9 cellular contexts compared by ENCODE assay signal in genomic region chr9:21357479-21358290, GRCh38. TPM values are rescaled to one million over a fixed set of nuclear protein-coding genes. Genes with fewer than 3 reads are reported as not detected.
A peak's percentile ranks its signal among the peaks of the same experiment; 100 is the strongest.
DNase-seq lines count a peak whose midpoint lies in the region; ATAC-seq and TF ChIP-seq lines count a peak whose summit lies in the region.
"Had no signal": no experiment of that assay in that cellular context is flagged by ENCODE, and none has a peak within 500 bp of the region (broad histone marks: within the 10 kb centered on the region; RNA-seq: fewer than 3 reads in every experiment).

No MANE protein-coding gene starts in this region.

- H3K4me3 ChIP-seq in astrocyte of the spinal cord (ENCODE audit: low read depth, low read length) (no peak overlapping the region), suprapubic skin (no peak overlapping the region), gastroesophageal sphincter (no peak overlapping the region), psoas muscle (no peak overlapping the region), ascending aorta (no peak overlapping the region)

- no peak overlapping the region for H3K27ac ChIP-seq in suprapubic skin
- no peak overlapping the region for H3K27ac ChIP-seq in gastroesophageal sphincter
- H3K27ac ChIP-seq in psoas muscle: no peak overlapping the region
- H3K27ac ChIP-seq in ascending aorta: no peak overlapping the region

- no peaks in the 10 kb centered on the region for H3K36me3 ChIP-seq in suprapubic skin
- H3K36me3 ChIP-seq in gastroesophageal sphincter: no peaks in the 10 kb centered on the region
- H3K36me3 ChIP-seq in psoas muscle (ENCODE audit: insufficient read depth in 1 of 2, low read depth in 1 of 2): no peaks in the 10 kb centered on the region
- no peaks in the 10 kb centered on the region for H3K36me3 ChIP-seq in ascending aorta

- H3K27me3 ChIP-seq in suprapubic skin (no peaks in the 10 kb centered on the region), gastroesophageal sphincter (no peaks in the 10 kb centered on the region), psoas muscle (ENCODE audit: insufficient read depth in 3 of 3, low read length in 2 of 3) (no peaks in the 10 kb centered on the region), ascending aorta (no peaks in the 10 kb centered on the region)

- no peak for TF ChIP-seq CTCF in astrocyte of the spinal cord (IDR thresholded peaks at IDR 0.05; ENCODE audit: low read depth, low read length)
- TF ChIP-seq CTCF in suprapubic skin (IDR thresholded peaks at IDR 0.05): no peak
- no peak for TF ChIP-seq CTCF in gastroesophageal sphincter (IDR thresholded peaks at IDR 0.05)
- no peak for TF ChIP-seq CTCF in psoas muscle (IDR thresholded peaks at IDR 0.05)
- TF ChIP-seq CTCF in ascending aorta (IDR thresholded peaks at IDR 0.05): no peak

- TF ChIP-seq EP300 in suprapubic skin (IDR thresholded peaks at IDR 0.05) (no peak), gastroesophageal sphincter (IDR thresholded peaks at IDR 0.05) (no peak)

- ATAC-seq in GM19438 (IDR thresholded peaks at IDR 0.05; ENCODE audit: low read depth, unreplicated experiment) (peak; percentile 75), HG03175 (IDR thresholded peaks at IDR 0.05; ENCODE audit: unreplicated experiment) (peak; percentile 88), gastroesophageal sphincter (no peak), psoas muscle (no peak)

- 53% methylated on average over 7 of the region's 7 CpGs for WGBS in suprapubic skin
- WGBS in gastroesophageal sphincter (ENCODE audit: low coverage in 1 of 2), 2 donors: 50 to 51% methylated on average over 7 of the region's 7 CpGs
- WGBS in psoas muscle, 3 donors: 39 to 51% (median 46%) methylated on average over 7 of the region's 7 CpGs

- no peaks in the 10 kb centered on the region for H3K9me3 ChIP-seq in suprapubic skin
- no peaks in the 10 kb centered on the region for H3K9me3 ChIP-seq in gastroesophageal sphincter
- no peaks in the 10 kb centered on the region for H3K9me3 ChIP-seq in psoas muscle
- no peaks in the 10 kb centered on the region for H3K9me3 ChIP-seq in ascending aorta

- in situ Hi-C loops in astrocyte of the spinal cord (cut with HindIII; ENCODE audit: low sequenced_read_pairs): no loop called here

- TF ChIP-seq POLR2A in suprapubic skin (IDR thresholded peaks at IDR 0.05) (no peak), gastroesophageal sphincter (IDR thresholded peaks at IDR 0.05) (no peak)

- intact Hi-C loops in psoas muscle (cut with DNase I): no loop called here
- intact Hi-C loops in ascending aorta (cut with DNase I): no loop called here

- DNase-seq in EH (ENCODE audit: low read depth): peak; percentile 6
- DNase-seq in astrocyte of the spinal cord (ENCODE audit: low read depth, low spot score): peak; percentile 4
- DNase-seq in suprapubic skin (ENCODE audit: low spot score in 2 of 2): no peak
- no peak for DNase-seq in psoas muscle
- no peak for DNase-seq in ascending aorta (ENCODE audit: low spot score in 2 of 2)
- DNase-seq: kidney had no signal

- H3K4me1 ChIP-seq in suprapubic skin (no peaks in the 10 kb centered on the region), gastroesophageal sphincter (no peaks in the 10 kb centered on the region), psoas muscle (no peaks in the 10 kb centered on the region), ascending aorta (no peaks in the 10 kb centered on the region)

RNA-seq across cellular contexts. Expression of gene IFNA6, which starts 7.0 kb away (rescaled TPM):
- total RNA-seq in suprapubic skin (not detected), gastroesophageal sphincter (not detected), psoas muscle (not detected), ascending aorta (not detected)
- polyA plus RNA-seq in psoas muscle: not detected
- total RNA-seq: kidney had no signal

RNA-seq across cellular contexts. Expression of gene IFNA13, which starts 10.2 kb away (rescaled TPM):
- total RNA-seq in suprapubic skin (not detected), gastroesophageal sphincter (not detected), psoas muscle (not detected), ascending aorta (not detected)
- not detected for polyA plus RNA-seq in psoas muscle
- total RNA-seq: kidney had no signal

RNA-seq across cellular contexts. Expression of gene KLHL9, which starts 22.5 kb away (rescaled TPM):
- total RNA-seq in suprapubic skin: 10 to 100 TPM; 12.0 to 17.2 (median 13.9) TPM
- 10 to 100 TPM; 20.5 to 32.1 (median 24.4) TPM for total RNA-seq in gastroesophageal sphincter
- 10 to 100 TPM in 1 of 4 donors, 1 to 10 TPM in 3; 7.5 to 10.2 (median 8.0) TPM for total RNA-seq in psoas muscle
- polyA plus RNA-seq in psoas muscle: 1 to 10 TPM; 3.6 to 8.4 (median 5.2) TPM
- total RNA-seq in ascending aorta: 6.4 TPM

RNA-seq across cellular contexts. Expression of gene IFNA2, which starts 27.5 kb away (rescaled TPM):
- total RNA-seq in suprapubic skin (not detected), gastroesophageal sphincter (not detected), psoas muscle (not detected), ascending aorta (not detected)
- polyA plus RNA-seq in psoas muscle: not detected
- total RNA-seq: kidney had no signal

RNA-seq across cellular contexts. Expression of gene IFNA8, which starts 51.2 kb away (rescaled TPM):
- total RNA-seq in suprapubic skin (not detected), gastroesophageal sphincter (not detected), psoas muscle (not detected), ascending aorta (not detected)
- not detected for polyA plus RNA-seq in psoas muscle
- total RNA-seq: kidney had no signal

Comparison
In these comparisons a context has a peak if more than half of its experiments do, and no peak if none do; other contexts are left out.
1. DNase-seq: peak in EH (single experiment) and astrocyte of the spinal cord (single experiment); none in suprapubic skin (0 of 2), psoas muscle (0 of 2) and ascending aorta (0 of 2).
2. ATAC-seq: peak in GM19438 (single experiment) and HG03175 (single experiment); none in gastroesophageal sphincter (single experiment) and psoas muscle (0 of 4).